In genomic region chr6:125927761-125928160, GRCh38 we compare ENCODE assay signal across 18 cellular contexts.
"Had no signal": no experiment of that assay in that cellular context is flagged by ENCODE, and none has a peak within 500 bp of the region (broad histone marks: within the 10 kb centered on the region; RNA-seq: fewer than 3 reads in every experiment).

No MANE protein-coding gene starts in this region.

- DNase-seq: activated CD4-positive, alpha-beta T cell treated with anti-CD3 and anti-CD28 coated beads for 4 hours; activated CD8-positive, alpha-beta memory T cell treated with anti-CD3 and anti-CD28 coated beads, Interleukin-2, amount 50 U/mL, for 4 hours; activated CD8-positive, alpha-beta T cell treated with anti-CD3 and anti-CD28 coated beads for 36 hours; activated naive CD4-positive, alpha-beta T cell treated with anti-CD3 and anti-CD28 coated beads for 36 hours; central memory CD4-positive, alpha-beta T cell; effector memory CD8-positive, alpha-beta T cell; naive B cell; psoas muscle; sigmoid colon; stimulated activated CD4-positive, alpha-beta T cell treated with anti-CD3 and anti-CD28 coated beads, Interleukin-2, amount 100 ng/mL, for 48 hours; stimulated activated CD8-positive, alpha-beta memory T cell treated with anti-CD3 and anti-CD28 coated beads, Interleukin-4, amount 100 ng/mL, for 48 hours; T-helper 9 cell; thyroid gland; uterus; WERI-Rb-1 had no signal

- H3K36me3 ChIP-seq: uterus, WERI-Rb-1 had no signal

- H3K4me1 ChIP-seq: psoas muscle, sigmoid colon, uterus had no signal

- H3K27me3 Mint-ChIP-seq: activated CD8-positive, alpha-beta T cell treated with anti-CD3 and anti-CD28 coated beads for 36 hours; activated T-helper 17 cell treated with anti-CD3 and anti-CD28 coated beads, Interleukin-2, amount 50 U/mL, for 72 hours; effector memory CD8-positive, alpha-beta T cell; naive B cell had no signal

- H3K27me3 ChIP-seq: sigmoid colon, thyroid gland, uterus had no signal

- H3K4me3 Mint-ChIP-seq: activated CD8-positive, alpha-beta T cell treated with anti-CD3 and anti-CD28 coated beads for 36 hours; activated naive CD4-positive, alpha-beta T cell treated with anti-CD3 and anti-CD28 coated beads for 36 hours; activated T-helper 17 cell treated with anti-CD3 and anti-CD28 coated beads, Interleukin-2, amount 50 U/mL, for 72 hours; effector memory CD8-positive, alpha-beta T cell; naive B cell had no signal

- H3K27ac ChIP-seq: coronary artery, psoas muscle, sigmoid colon, thyroid gland, uterus, WERI-Rb-1 had no signal

- H3K9me3 ChIP-seq: psoas muscle, sigmoid colon, thyroid gland, uterus had no signal

- H3K27ac Mint-ChIP-seq: activated CD8-positive, alpha-beta T cell treated with anti-CD3 and anti-CD28 coated beads for 36 hours; activated naive CD4-positive, alpha-beta T cell treated with anti-CD3 and anti-CD28 coated beads for 36 hours had no signal

- H3K9me3 Mint-ChIP-seq: effector memory CD8-positive, alpha-beta T cell; naive B cell had no signal

- ATAC-seq: activated CD8-positive, alpha-beta T cell treated with anti-CD3 and anti-CD28 coated beads for 36 hours; activated T-helper 17 cell treated with anti-CD3 and anti-CD28 coated beads, Interleukin-2, amount 50 U/mL, for 72 hours; effector memory CD8-positive, alpha-beta T cell; psoas muscle had no signal

- H3K4me3 ChIP-seq: coronary artery, lung, psoas muscle, sigmoid colon, thyroid gland, uterus had no signal
